In the genomic region with DNA sequence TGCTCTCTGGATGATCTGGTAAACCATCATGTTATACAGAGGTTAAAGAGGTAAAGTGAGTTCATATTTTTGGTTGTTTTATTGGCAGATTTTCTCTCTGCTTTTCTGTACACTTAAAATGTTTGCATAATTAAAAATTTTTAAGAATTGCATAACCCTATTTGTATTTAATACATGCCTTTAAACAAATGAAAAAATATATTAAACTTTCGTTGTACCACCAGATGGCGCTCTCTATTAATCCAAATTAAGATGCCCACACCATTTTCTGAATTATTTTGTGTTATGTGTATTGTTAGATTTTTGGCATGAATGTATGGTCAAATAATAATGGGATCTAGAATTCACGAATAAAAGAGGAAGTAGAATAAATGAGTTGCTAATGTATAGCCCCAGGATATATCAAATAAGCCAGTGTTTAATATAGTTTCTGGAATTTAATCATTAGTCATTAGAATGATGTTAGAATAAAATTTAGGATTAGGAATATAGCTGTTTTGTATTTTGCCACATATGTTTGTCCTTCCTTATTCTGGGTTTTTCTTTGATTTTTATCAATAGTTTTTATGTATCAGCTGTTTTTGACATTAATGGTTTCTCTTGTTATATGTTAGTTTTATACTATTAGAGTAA, we compare ENCODE assay signal across 8 cellular contexts. TPM values are rescaled to one million over a fixed set of nuclear protein-coding genes. Genes with fewer than 3 reads are reported as not detected.
DNase-seq lines count a peak whose midpoint lies in the region; ATAC-seq, FAIRE-seq and TF ChIP-seq lines count a peak whose summit lies in the region.

No MANE protein-coding gene starts in this region.

- peaks cover 9% of the 10 kb centered on the region; the same call in 1 of the 2 replicates for H4K20me1 ChIP-seq in SK-N-SH (ENCODE audit: insufficient read depth)

- no peak overlapping the region for H2AFZ ChIP-seq in SK-N-SH (ENCODE audit: low read depth)

- H3K27me3 ChIP-seq in SK-N-SH (ENCODE audit: insufficient read depth): no peaks in the 10 kb centered on the region
- H3K27me3 ChIP-seq in small intestine (ENCODE audit: control insufficient read depth in 2 of 2, insufficient read depth in 2 of 2, low read length in 2 of 2): no peaks in the 10 kb centered on the region

- no peak for ATAC-seq in stimulated activated naive CD8-positive, alpha-beta T cell treated with anti-CD3 and anti-CD28 coated beads, Interleukin-15, Interleukin-2, amounts not matched to agents 100 U/mL and 50 U/mL, for 24 hours

- DNase-seq in DMS53 (lab: John Stamatoyannopoulos, UW): peak; percentile 72
- DNase-seq in LHCN-M2 (ENCODE audit: low read depth): peak; percentile 38
- peak; percentile 12 for DNase-seq in SK-N-SH
- peak; percentile 13 for DNase-seq in fibroblast of the conjunctiva (ENCODE audit: low read depth)
- DNase-seq in small intestine: peak; percentile 40
- no peak for DNase-seq in activated T-cell treated with anti-CD3 and anti-CD28 coated beads, Interleukin-2, amount 50 U/mL, for 48 hours
- DNase-seq in stimulated activated naive CD8-positive, alpha-beta T cell treated with anti-CD3 and anti-CD28 coated beads, Interleukin-15, Interleukin-2, amounts not matched to agents 100 U/mL and 50 U/mL, for 24 hours: no peak
- DNase-seq in stimulated activated CD4-positive, alpha-beta T cell treated with anti-CD3 and anti-CD28 coated beads, Interleukin-4, amount 100 ng/mL, for 1 hour: no peak

- CTCF ChIA-PET in SK-N-SH (lab: Yijun Ruan, JAX): interaction anchor here (0.6 to 17.1 kb wide), 28 partner anchors 8 to 398 kb away, joined by 3 to 163 read pairs (median 4); partner anchors contain the start of gene B3GAT2

- no peak overlapping the region for H3K4me3 ChIP-seq in SK-N-SH (ENCODE audit: low read depth in 2 of 2, low read length in 1 of 2)
- no peak overlapping the region for H3K4me3 ChIP-seq in small intestine (ENCODE audit: low read depth in 1 of 2, low read length in 2 of 2)

- peak; percentile 91 for FAIRE-seq in small intestine (lab: Jason Lieb, UNC)

- TF ChIP-seq CTCF in SK-N-SH (IDR thresholded peaks at IDR 0.05): peak; percentile 87

- H3K9me3 ChIP-seq in SK-N-SH (no peaks in the 10 kb centered on the region), small intestine (ENCODE audit: control insufficient read depth, low read depth) (no peaks in the 10 kb centered on the region)

- POLR2A ChIA-PET in SK-N-SH (lab: Yijun Ruan, JAX): no interaction called here

- H3K27ac ChIP-seq in SK-N-SH (ENCODE audit: low read depth in 2 of 2, low read length in 1 of 2): no peak overlapping the region
- H3K27ac ChIP-seq in small intestine (ENCODE audit: low read depth in 1 of 2, low read length in 1 of 2): no peak overlapping the region

- H3K9ac ChIP-seq in SK-N-SH: no peak overlapping the region

- H3K79me2 ChIP-seq in SK-N-SH (ENCODE audit: insufficient read depth): peaks cover 27% of the 10 kb centered on the region

- WGBS in SK-N-SH (ENCODE audit: low lambda C conversion rate): 0% methylated on average over 3 of the region's 3 CpGs
- WGBS in small intestine, 3 donors: 1 to 2% (median 1%) methylated on average over 3 of the region's 3 CpGs

- H3K9me2 ChIP-seq in SK-N-SH: no peaks in the 10 kb centered on the region

- no peaks in the 10 kb centered on the region for H3F3A ChIP-seq in SK-N-SH (replicated peaks; ENCODE audit: insufficient read depth)

- no peak overlapping the region for H3K4me2 ChIP-seq in SK-N-SH

- no peaks in the 10 kb centered on the region for H3K4me1 ChIP-seq in SK-N-SH (ENCODE audit: control insufficient read depth in 1 of 2, insufficient read depth in 2 of 2, low read depth in 1 of 2, low read length in 1 of 2)
- peaks cover 0 to 2% of the 10 kb centered on the region in 2 donors for H3K4me1 ChIP-seq in small intestine (ENCODE audit: control insufficient read depth in 2 of 2, insufficient read depth in 1 of 2, low read depth in 1 of 2, low read length in 1 of 2)

- peak; percentile 80 for TF ChIP-seq RAD21 in SK-N-SH (IDR thresholded peaks at IDR 0.05; ENCODE audit: low read length)

- no peaks in the 10 kb centered on the region for H3K36me3 ChIP-seq in SK-N-SH (replicated peaks in 1 of 2; ENCODE audit: control insufficient read depth in 1 of 2, insufficient read depth in 2 of 2, low read length in 1 of 2)
- H3K36me3 ChIP-seq in small intestine (ENCODE audit: control insufficient read depth in 2 of 2, insufficient read depth in 2 of 2, low read length in 2 of 2): no peaks in the 10 kb centered on the region

- TF ChIP-seq EP300 in SK-N-SH (IDR thresholded peaks at IDR 0.05; ENCODE audit: borderline replicate concordance in 1 of 2, low read depth in 1 of 2, low read length in 1 of 2): no peak

TF ChIP-seq in SK-N-SH, 30 proteins besides CTCF, POLR2A, EP300 and RAD21:
- no peak for TF ChIP-seq ELF1 (IDR thresholded peaks at IDR 0.05)
- TF ChIP-seq SMC3 (IDR thresholded peaks at IDR 0.05; ENCODE audit: low read depth, low read length): peak; percentile 62
- TF ChIP-seq FOXM1 (IDR thresholded peaks at IDR 0.05; ENCODE audit: low read depth): no peak

RNA-seq across cellular contexts. Expression of gene SMAP1, which starts 38.9 kb away (rescaled TPM):
- 20.2 and 21.0 TPM in 2 replicates for total RNA-seq in LHCN-M2 (2014; rRNA removed)
- 15.8 TPM for polyA plus RNA-seq in LHCN-M2 (2012)
- 11.9 and 12.6 TPM in 2 replicates for polyA plus RNA-seq in SK-N-SH (2012; rRNA removed)
- polyA plus RNA-seq in SK-N-SH (2012; cell fraction: cytosol; rRNA removed): 14.3 and 15.3 TPM in 2 replicates
- polyA plus RNA-seq in SK-N-SH (2012; cell fraction: nucleus; rRNA removed): 12.9 and 14.2 TPM in 2 replicates
- polyA plus RNA-seq in small intestine: 10 to 100 TPM; 25.2 to 37.8 (median 36.7) TPM

Comparison
In these comparisons a context has a peak if more than half of its experiments do, and no peak if none do; other contexts are left out.
1. DNase-seq: peak in DMS53 (single experiment), LHCN-M2 (single experiment), SK-N-SH (single experiment), fibroblast of the conjunctiva (single experiment) and small intestine (single experiment); none in activated T-cell treated with anti-CD3 and anti-CD28 coated beads, Interleukin-2, amount 50 U/mL, for 48 hours (0 of 2), stimulated activated naive CD8-positive, alpha-beta T cell treated with anti-CD3 and anti-CD28 coated beads, Interleukin-15, Interleukin-2, amounts not matched to agents 100 U/mL and 50 U/mL, for 24 hours (single experiment) and stimulated activated CD4-positive, alpha-beta T cell treated with anti-CD3 and anti-CD28 coated beads, Interleukin-4, amount 100 ng/mL, for 1 hour (single experiment).